Comparison of ENCODE assay signal across 23 cellular contexts in the genomic region with DNA sequence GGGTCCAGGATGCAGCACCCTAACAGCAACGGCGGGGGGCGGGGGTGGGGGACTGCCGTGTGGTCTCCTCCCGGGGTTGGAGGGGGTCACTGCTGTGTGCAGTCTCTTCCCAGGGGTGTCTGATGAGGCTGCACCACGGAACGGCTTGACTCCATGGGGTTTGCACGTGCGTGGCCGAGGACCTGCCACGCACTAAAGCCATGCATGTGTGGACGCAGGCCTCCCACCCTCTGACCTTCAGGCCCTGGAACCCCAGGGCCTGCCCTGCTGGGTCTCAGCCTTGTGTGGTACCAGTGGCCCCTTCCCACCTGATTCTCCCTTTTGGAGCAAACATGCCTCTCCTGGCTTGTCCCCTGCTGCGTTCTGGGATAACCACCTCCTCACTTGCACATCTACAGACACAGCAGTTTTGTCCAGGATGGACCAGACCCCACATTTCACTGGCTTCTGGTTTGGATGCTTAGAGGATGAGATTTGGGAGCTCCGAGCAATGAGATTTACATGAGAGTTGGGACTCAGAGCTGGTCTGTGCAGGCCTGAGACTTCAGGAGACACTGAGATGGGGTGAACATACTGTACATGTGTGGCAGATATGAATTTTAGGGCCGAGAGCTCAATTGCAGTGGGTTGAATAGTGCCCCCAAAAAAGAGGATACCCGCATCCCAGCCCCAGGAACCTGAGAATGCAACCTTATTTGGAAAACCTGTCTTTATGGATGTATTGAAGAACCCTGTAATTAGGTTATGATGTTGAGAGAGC. TPM values are rescaled to one million over a fixed set of nuclear protein-coding genes. Genes with fewer than 3 reads are reported as not detected.
DNase-seq lines count a peak whose midpoint lies in the region; ATAC-seq, FAIRE-seq and TF ChIP-seq lines count a peak whose summit lies in the region.
"Had no signal": no experiment of that assay in that cellular context is flagged by ENCODE, and none has a peak within 500 bp of the region (broad histone marks: within the 10 kb centered on the region; RNA-seq: fewer than 3 reads in every experiment).

No MANE protein-coding gene starts in this region.

- no peak for FAIRE-seq in D721Med (lab: Jason Lieb, UNC)
- FAIRE-seq: A204.1, RCC 7860 had no signal

- DNase-seq in activated CD8-positive, alpha-beta T cell treated with anti-CD3 and anti-CD28 coated beads, Interleukin-2, amount 10 ng/mL, durations not matched to agents 7 days and 5 days, result no peak
- DNase-seq in activated CD8-positive, alpha-beta T cell treated with anti-CD3 and anti-CD28 coated beads for 36 hours, result no peak
- DNase-seq in D721Med (ENCODE audit: insufficient read length, low spot score) (peak; percentile 11), nephron progenitor cell (no peak), mesothelial cell of epicardium (ENCODE audit: low spot score in 2 of 2, unreplicated experiment in 2 of 2) (no peak), HuH-7.5 (ENCODE audit: low spot score) (no peak)
- no peak for DNase-seq in central memory CD8-positive, alpha-beta T cell (ENCODE audit: low spot score in 2 of 2)
- DNase-seq in activated CD4-positive, CD25-positive, alpha-beta regulatory T cell (lab: John Stamatoyannopoulos, UW), result no peak
- DNase-seq: BE2C; CD4-positive, CD25-positive, alpha-beta regulatory T cell; COR-L47; DMS153; GF-D8; GM23248; KBM-7; NCI-H1105 treated with DMSO at 0.1 percent for 48 hours; NCI-H1694; NCI-H510A; NCI-H748 treated with DMSO at 0.1 percent for 48 hours; NK-92 treated with Interleukin-12 subunit alpha and Interleukin-12 subunit beta, amount 100 ng/mL, for 24 hours; SHP77 treated with DMSO at 0.1 percent for 48 hours had no signal

- H3K27me3 Mint-ChIP-seq in activated CD8-positive, alpha-beta T cell treated with anti-CD3 and anti-CD28 coated beads, Interleukin-2, amount 10 ng/mL, durations not matched to agents 7 days and 5 days (ENCODE audit: low read depth), result no peaks in the 10 kb centered on the region
- H3K27me3 Mint-ChIP-seq in activated CD8-positive, alpha-beta T cell treated with anti-CD3 and anti-CD28 coated beads for 36 hours, result no peaks in the 10 kb centered on the region
- H3K27me3 Mint-ChIP-seq in central memory CD8-positive, alpha-beta T cell, result no peaks in the 10 kb centered on the region
- no peaks in the 10 kb centered on the region for H3K27me3 Mint-ChIP-seq in nephron progenitor cell (ENCODE audit: low read depth, poor library complexity)
- no peaks in the 10 kb centered on the region for H3K27me3 Mint-ChIP-seq in mesothelial cell of epicardium (ENCODE audit: low read depth)
- H3K27me3 Mint-ChIP-seq: CD4-positive, CD25-positive, alpha-beta regulatory T cell had no signal

- POLR2A ChIA-PET in activated CD8-positive, alpha-beta T cell treated with anti-CD3 and anti-CD28 coated beads, Interleukin-2, amount 10 ng/mL, durations not matched to agents 7 days and 5 days (lab: Charles Lee), result no interaction called here
- POLR2A ChIA-PET in activated CD8-positive, alpha-beta T cell treated with anti-CD3 and anti-CD28 coated beads for 36 hours (lab: Charles Lee), result interaction anchor here (0.9 to 1.3 kb wide), 2 partner anchors 11 to 88 kb away, joined by 3 to 4 read pairs; no protein-coding TSS in a partner anchor

- ATAC-seq in activated CD8-positive, alpha-beta T cell treated with anti-CD3 and anti-CD28 coated beads, Interleukin-2, amount 10 ng/mL, durations not matched to agents 7 days and 5 days, result peak; percentile 18
- ATAC-seq in activated CD8-positive, alpha-beta T cell treated with anti-CD3 and anti-CD28 coated beads for 36 hours, result no peak
- no peak for ATAC-seq in central memory CD8-positive, alpha-beta T cell (replicated peaks; ENCODE audit: extremely low read depth, poor library complexity, severe bottlenecking)

- no peak for TF ChIP-seq CTCF in activated CD8-positive, alpha-beta T cell treated with anti-CD3 and anti-CD28 coated beads for 36 hours (IDR thresholded peaks at IDR 0.05)
- no peak for TF ChIP-seq CTCF in D721Med (IDR thresholded peaks at IDR 0.05; ENCODE audit: insufficient read depth, missing control alignments)
- TF ChIP-seq CTCF in nephron progenitor cell (IDR thresholded peaks at IDR 0.05), result no peak
- TF ChIP-seq CTCF in mesothelial cell of epicardium (IDR thresholded peaks at IDR 0.05; ENCODE audit: unreplicated experiment), result no peak

- peaks cover 15% of the 10 kb centered on the region for H3K36me3 Mint-ChIP-seq in activated CD8-positive, alpha-beta T cell treated with anti-CD3 and anti-CD28 coated beads, Interleukin-2, amount 10 ng/mL, durations not matched to agents 7 days and 5 days (ENCODE audit: low read depth)
- H3K36me3 Mint-ChIP-seq in activated CD8-positive, alpha-beta T cell treated with anti-CD3 and anti-CD28 coated beads for 36 hours (ENCODE audit: low read depth), result no peaks in the 10 kb centered on the region
- peaks cover 4% of the 10 kb centered on the region for H3K36me3 Mint-ChIP-seq in central memory CD8-positive, alpha-beta T cell (ENCODE audit: insufficient read depth)
- H3K36me3 Mint-ChIP-seq in nephron progenitor cell (ENCODE audit: low read depth) (peaks cover 5% of the 10 kb centered on the region), mesothelial cell of epicardium (peaks cover 2% of the 10 kb centered on the region)

- intact Hi-C loops in activated CD8-positive, alpha-beta T cell treated with anti-CD3 and anti-CD28 coated beads for 36 hours (cut with micrococcal nuclease), result no loop called here

- H3K4me3 Mint-ChIP-seq in activated CD8-positive, alpha-beta T cell treated with anti-CD3 and anti-CD28 coated beads, Interleukin-2, amount 10 ng/mL, durations not matched to agents 7 days and 5 days, result no peak overlapping the region
- no peak overlapping the region for H3K4me3 Mint-ChIP-seq in activated CD8-positive, alpha-beta T cell treated with anti-CD3 and anti-CD28 coated beads for 36 hours
- H3K4me3 Mint-ChIP-seq in central memory CD8-positive, alpha-beta T cell, result no peak overlapping the region
- H3K4me3 Mint-ChIP-seq in nephron progenitor cell (no peak overlapping the region), mesothelial cell of epicardium (no peak overlapping the region)
- H3K4me3 Mint-ChIP-seq: CD4-positive, CD25-positive, alpha-beta regulatory T cell had no signal

- H3K4me1 Mint-ChIP-seq in activated CD8-positive, alpha-beta T cell treated with anti-CD3 and anti-CD28 coated beads, Interleukin-2, amount 10 ng/mL, durations not matched to agents 7 days and 5 days (ENCODE audit: low read depth), result no peaks in the 10 kb centered on the region
- no peaks in the 10 kb centered on the region for H3K4me1 Mint-ChIP-seq in activated CD8-positive, alpha-beta T cell treated with anti-CD3 and anti-CD28 coated beads for 36 hours (ENCODE audit: low read depth)
- H3K4me1 Mint-ChIP-seq in central memory CD8-positive, alpha-beta T cell, result no peaks in the 10 kb centered on the region
- peaks cover 20% of the 10 kb centered on the region for H3K4me1 Mint-ChIP-seq in nephron progenitor cell
- H3K4me1 Mint-ChIP-seq in mesothelial cell of epicardium, result no peaks in the 10 kb centered on the region
- H3K4me1 Mint-ChIP-seq: CD4-positive, CD25-positive, alpha-beta regulatory T cell had no signal

- H3K27ac Mint-ChIP-seq in activated CD8-positive, alpha-beta T cell treated with anti-CD3 and anti-CD28 coated beads, Interleukin-2, amount 10 ng/mL, durations not matched to agents 7 days and 5 days, result peak overlapping the region; percentile 70
- no peak overlapping the region for H3K27ac Mint-ChIP-seq in activated CD8-positive, alpha-beta T cell treated with anti-CD3 and anti-CD28 coated beads for 36 hours
- peak overlapping the region; percentile 85 for H3K27ac Mint-ChIP-seq in central memory CD8-positive, alpha-beta T cell (ENCODE audit: low read depth)
- H3K27ac Mint-ChIP-seq in nephron progenitor cell (peak overlapping the region; percentile 57), mesothelial cell of epicardium (no peak overlapping the region)

- CTCF ChIA-PET in activated CD8-positive, alpha-beta T cell treated with anti-CD3 and anti-CD28 coated beads, Interleukin-2, amount 10 ng/mL, durations not matched to agents 7 days and 5 days (lab: Charles Lee), result no interaction called here
- CTCF ChIA-PET in activated CD8-positive, alpha-beta T cell treated with anti-CD3 and anti-CD28 coated beads for 36 hours (lab: Charles Lee), result no interaction called here

- no peaks in the 10 kb centered on the region for H3K9me3 Mint-ChIP-seq in activated CD8-positive, alpha-beta T cell treated with anti-CD3 and anti-CD28 coated beads, Interleukin-2, amount 10 ng/mL, durations not matched to agents 7 days and 5 days (ENCODE audit: insufficient read depth)
- H3K9me3 Mint-ChIP-seq in activated CD8-positive, alpha-beta T cell treated with anti-CD3 and anti-CD28 coated beads for 36 hours, result no peaks in the 10 kb centered on the region
- no peaks in the 10 kb centered on the region for H3K9me3 Mint-ChIP-seq in central memory CD8-positive, alpha-beta T cell
- H3K9me3 Mint-ChIP-seq in nephron progenitor cell (no peaks in the 10 kb centered on the region), mesothelial cell of epicardium (no peaks in the 10 kb centered on the region)

RNA-seq across cellular contexts. Expression of a gene that starts 45.8 kb away (rescaled TPM):
- 100 to 1,000 TPM; 101 to 111 TPM for total RNA-seq in activated CD8-positive, alpha-beta T cell treated with anti-CD3 and anti-CD28 coated beads, Interleukin-2, amount 10 ng/mL, durations not matched to agents 7 days and 5 days
- 10 to 100 TPM; 21.6 to 24.8 TPM for total RNA-seq in activated CD8-positive, alpha-beta T cell treated with anti-CD3 and anti-CD28 coated beads for 36 hours
- 33.5 to 34.9 TPM (median 33.6 TPM) in 3 replicates for total RNA-seq in mesothelial cell of epicardium

RNA-seq across cellular contexts. Expression of a gene that starts 57.5 kb away (rescaled TPM):
- total RNA-seq in activated CD8-positive, alpha-beta T cell treated with anti-CD3 and anti-CD28 coated beads, Interleukin-2, amount 10 ng/mL, durations not matched to agents 7 days and 5 days, result 1 to 10 TPM; 1.3 to 3.2 TPM
- total RNA-seq in activated CD8-positive, alpha-beta T cell treated with anti-CD3 and anti-CD28 coated beads for 36 hours, result 1 to 10 TPM; 1.5 to 2.3 TPM
- 52.8 to 65.1 TPM (median 63.4 TPM) in 3 replicates for total RNA-seq in mesothelial cell of epicardium
- total RNA-seq: CD4-positive, CD25-positive, alpha-beta regulatory T cell; GM23248 had no signal

Comparison
In these comparisons a context has a peak if more than half of its experiments do, and no peak if none do; other contexts are left out.
1. H3K27ac Mint-ChIP-seq: peak in activated CD8-positive, alpha-beta T cell treated with anti-CD3 and anti-CD28 coated beads, Interleukin-2, amount 10 ng/mL, durations not matched to agents 7 days and 5 days (single experiment), central memory CD8-positive, alpha-beta T cell (single experiment) and nephron progenitor cell (single experiment); none in activated CD8-positive, alpha-beta T cell treated with anti-CD3 and anti-CD28 coated beads for 36 hours (single experiment) and mesothelial cell of epicardium (single experiment).
2. RNA of a gene that starts 57.5 kb away (total RNA-seq): 52.8 to 65.1 TPM in mesothelial cell of epicardium; 1.3 to 3.2 TPM in activated CD8-positive, alpha-beta T cell treated with anti-CD3 and anti-CD28 coated beads, Interleukin-2, amount 10 ng/mL, durations not matched to agents 7 days and 5 days and 1.5 to 2.3 TPM in activated CD8-positive, alpha-beta T cell treated with anti-CD3 and anti-CD28 coated beads for 36 hours; every median in the first group is over 10 times any median in the second.